1 cellular context compared by ENCODE assay signal in the genomic region with DNA sequence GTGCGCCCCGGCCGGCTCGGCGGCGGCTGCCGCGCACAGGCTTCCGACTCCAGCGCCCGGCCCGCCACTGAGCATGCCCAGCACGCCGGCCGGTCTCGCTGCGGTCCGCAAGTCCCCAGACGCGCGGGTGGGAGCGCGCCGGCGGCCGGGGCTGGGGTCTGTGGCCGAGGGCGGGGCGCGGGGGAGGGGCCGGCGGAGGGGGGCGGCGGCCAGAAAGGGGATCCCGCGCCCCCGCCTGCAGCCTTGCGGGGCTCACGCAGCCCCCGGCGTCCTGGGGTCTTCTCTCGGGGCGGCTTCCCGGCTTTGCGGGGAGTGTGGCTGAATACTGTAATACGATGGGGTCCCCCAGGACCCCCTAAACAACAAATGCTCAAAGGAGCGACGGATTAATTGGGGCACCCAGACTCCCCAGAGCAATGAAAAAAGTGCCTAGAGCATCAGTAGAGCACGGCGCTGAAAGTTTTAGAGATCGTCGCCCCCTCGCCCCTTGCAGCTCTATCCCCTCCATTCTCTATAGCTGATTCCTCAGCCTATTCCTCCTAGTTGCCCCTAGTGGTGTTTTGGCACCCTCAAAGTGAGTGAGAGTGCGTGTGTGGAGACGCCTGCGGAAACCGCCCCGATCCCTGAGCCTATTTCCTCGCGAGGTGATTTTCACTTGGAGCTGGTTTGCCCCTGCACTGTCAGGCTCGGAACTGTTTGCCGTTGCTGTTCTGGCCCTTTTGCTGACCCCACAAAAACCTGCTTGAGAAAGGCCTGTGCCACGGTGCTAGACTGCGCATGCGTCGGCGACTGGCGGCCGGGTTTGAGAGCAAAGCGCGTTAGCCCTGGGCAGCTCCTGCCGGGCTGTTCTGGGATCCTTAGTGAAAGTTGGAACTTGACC.
TF ChIP-seq lines count a peak whose summit lies in the region.

A gene with protein sequence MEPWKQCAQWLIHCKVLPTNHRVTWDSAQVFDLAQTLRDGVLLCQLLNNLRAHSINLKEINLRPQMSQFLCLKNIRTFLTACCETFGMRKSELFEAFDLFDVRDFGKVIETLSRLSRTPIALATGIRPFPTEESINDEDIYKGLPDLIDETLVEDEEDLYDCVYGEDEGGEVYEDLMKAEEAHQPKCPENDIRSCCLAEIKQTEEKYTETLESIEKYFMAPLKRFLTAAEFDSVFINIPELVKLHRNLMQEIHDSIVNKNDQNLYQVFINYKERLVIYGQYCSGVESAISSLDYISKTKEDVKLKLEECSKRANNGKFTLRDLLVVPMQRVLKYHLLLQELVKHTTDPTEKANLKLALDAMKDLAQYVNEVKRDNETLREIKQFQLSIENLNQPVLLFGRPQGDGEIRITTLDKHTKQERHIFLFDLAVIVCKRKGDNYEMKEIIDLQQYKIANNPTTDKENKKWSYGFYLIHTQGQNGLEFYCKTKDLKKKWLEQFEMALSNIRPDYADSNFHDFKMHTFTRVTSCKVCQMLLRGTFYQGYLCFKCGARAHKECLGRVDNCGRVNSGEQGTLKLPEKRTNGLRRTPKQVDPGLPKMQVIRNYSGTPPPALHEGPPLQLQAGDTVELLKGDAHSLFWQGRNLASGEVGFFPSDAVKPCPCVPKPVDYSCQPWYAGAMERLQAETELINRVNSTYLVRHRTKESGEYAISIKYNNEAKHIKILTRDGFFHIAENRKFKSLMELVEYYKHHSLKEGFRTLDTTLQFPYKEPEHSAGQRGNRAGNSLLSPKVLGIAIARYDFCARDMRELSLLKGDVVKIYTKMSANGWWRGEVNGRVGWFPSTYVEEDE (minus strand): TSS at position 69 of the 880 bp plus-strand sequence. CDS start 311 bp downstream, outside the sequence.

TF ChIP-seq in HEK293, 187 proteins besides CTCF, POLR2A, EP300 and RAD21:
- TF ChIP-seq, protein P1, sequence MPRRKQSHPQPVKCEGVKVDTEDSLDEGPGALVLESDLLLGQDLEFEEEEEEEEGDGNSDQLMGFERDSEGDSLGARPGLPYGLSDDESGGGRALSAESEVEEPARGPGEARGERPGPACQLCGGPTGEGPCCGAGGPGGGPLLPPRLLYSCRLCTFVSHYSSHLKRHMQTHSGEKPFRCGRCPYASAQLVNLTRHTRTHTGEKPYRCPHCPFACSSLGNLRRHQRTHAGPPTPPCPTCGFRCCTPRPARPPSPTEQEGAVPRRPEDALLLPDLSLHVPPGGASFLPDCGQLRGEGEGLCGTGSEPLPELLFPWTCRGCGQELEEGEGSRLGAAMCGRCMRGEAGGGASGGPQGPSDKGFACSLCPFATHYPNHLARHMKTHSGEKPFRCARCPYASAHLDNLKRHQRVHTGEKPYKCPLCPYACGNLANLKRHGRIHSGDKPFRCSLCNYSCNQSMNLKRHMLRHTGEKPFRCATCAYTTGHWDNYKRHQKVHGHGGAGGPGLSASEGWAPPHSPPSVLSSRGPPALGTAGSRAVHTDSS (tag by site-specific recombination; IDR thresholded peaks at IDR 0.05) = no peak
- TF ChIP-seq ZBTB8A (tag by site-specific recombination; IDR thresholded peaks at IDR 0.05) (peak; percentile 32; the same call in 1 of the 2 replicates), KLF9 (tag by site-specific recombination; IDR thresholded peaks at IDR 0.05; ENCODE audit: low read depth) (0 out of 2 replicates have a peak, but pooled peaks have one; percentile 18), ZNF335 (tag by site-specific recombination; conservative IDR thresholded peaks at IDR 0.05) (peak; percentile 92), ZNF777 (tag by site-specific recombination; IDR thresholded peaks at IDR 0.05; ENCODE audit: borderline replicate concordance) (peak; percentile 21; the same call in 1 of the 2 replicates), ZNF266 (tag by site-specific recombination; IDR thresholded peaks at IDR 0.05; ENCODE audit: low read depth) (no peak), ZXDB (tag by site-specific recombination; IDR thresholded peaks at IDR 0.05) (peak; percentile 60), ZNF341 (tag by site-specific recombination; IDR thresholded peaks at IDR 0.05; ENCODE audit: low read depth) (peak; percentile 72), GLIS2 (tag by site-specific recombination; IDR thresholded peaks at IDR 0.05) (peak; percentile 63), ZBTB17 (tag by site-specific recombination; IDR thresholded peaks at IDR 0.05) (peak; percentile 75), HOXC10 (CRISPR knock-in tag; IDR thresholded peaks at IDR 0.05) (no peak), PRDM1 (tag by site-specific recombination; IDR thresholded peaks at IDR 0.05) (peak; percentile 56; the same call in 1 of the 2 replicates), ZNF19 (tag by site-specific recombination; IDR thresholded peaks at IDR 0.05; ENCODE audit: low read depth) (no peak), TRIM28 (IDR thresholded peaks at IDR 0.05; ENCODE audit: borderline replicate concordance, low read length) (peak; percentile 47; the same call in 1 of the 2 replicates), ZNF600 (tag by site-specific recombination; IDR thresholded peaks at IDR 0.05) (peak; percentile 94), ZBTB48 (tag by site-specific recombination; IDR thresholded peaks at IDR 0.05) (peak; percentile 83)
- TF ChIP-seq, protein P2, sequence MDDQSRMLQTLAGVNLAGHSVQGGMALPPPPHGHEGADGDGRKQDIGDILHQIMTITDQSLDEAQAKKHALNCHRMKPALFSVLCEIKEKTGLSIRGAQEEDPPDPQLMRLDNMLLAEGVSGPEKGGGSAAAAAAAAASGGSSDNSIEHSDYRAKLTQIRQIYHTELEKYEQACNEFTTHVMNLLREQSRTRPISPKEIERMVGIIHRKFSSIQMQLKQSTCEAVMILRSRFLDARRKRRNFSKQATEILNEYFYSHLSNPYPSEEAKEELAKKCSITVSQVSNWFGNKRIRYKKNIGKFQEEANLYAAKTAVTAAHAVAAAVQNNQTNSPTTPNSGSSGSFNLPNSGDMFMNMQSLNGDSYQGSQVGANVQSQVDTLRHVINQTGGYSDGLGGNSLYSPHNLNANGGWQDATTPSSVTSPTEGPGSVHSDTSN (CRISPR knock-in tag; IDR thresholded peaks at IDR 0.05) = 0 out of 2 replicates have a peak, but pooled peaks have one; percentile 59
- TF ChIP-seq, protein P3, sequence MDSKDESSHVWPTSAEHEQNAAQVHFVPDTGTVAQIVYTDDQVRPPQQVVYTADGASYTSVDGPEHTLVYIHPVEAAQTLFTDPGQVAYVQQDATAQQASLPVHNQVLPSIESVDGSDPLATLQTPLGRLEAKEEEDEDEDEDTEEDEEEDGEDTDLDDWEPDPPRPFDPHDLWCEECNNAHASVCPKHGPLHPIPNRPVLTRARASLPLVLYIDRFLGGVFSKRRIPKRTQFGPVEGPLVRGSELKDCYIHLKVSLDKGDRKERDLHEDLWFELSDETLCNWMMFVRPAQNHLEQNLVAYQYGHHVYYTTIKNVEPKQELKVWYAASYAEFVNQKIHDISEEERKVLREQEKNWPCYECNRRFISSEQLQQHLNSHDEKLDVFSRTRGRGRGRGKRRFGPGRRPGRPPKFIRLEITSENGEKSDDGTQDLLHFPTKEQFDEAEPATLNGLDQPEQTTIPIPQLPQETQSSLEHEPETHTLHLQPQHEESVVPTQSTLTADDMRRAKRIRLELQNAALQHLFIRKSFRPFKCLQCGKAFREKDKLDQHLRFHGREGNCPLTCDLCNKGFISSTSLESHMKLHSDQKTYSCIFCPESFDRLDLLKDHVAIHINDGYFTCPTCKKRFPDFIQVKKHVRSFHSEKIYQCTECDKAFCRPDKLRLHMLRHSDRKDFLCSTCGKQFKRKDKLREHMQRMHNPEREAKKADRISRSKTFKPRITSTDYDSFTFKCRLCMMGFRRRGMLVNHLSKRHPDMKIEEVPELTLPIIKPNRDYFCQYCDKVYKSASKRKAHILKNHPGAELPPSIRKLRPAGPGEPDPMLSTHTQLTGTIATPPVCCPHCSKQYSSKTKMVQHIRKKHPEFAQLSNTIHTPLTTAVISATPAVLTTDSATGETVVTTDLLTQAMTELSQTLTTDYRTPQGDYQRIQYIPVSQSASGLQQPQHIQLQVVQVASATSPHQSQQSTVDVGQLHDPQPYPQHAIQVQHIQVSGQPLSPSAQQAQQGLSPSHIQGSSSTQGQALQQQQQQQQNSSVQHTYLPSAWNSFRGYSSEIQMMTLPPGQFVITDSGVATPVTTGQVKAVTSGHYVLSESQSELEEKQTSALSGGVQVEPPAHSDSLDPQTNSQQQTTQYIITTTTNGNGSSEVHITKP (tag by site-specific recombination; IDR thresholded peaks at IDR 0.05) = peak; percentile 56
- TF ChIP-seq, protein P4, sequence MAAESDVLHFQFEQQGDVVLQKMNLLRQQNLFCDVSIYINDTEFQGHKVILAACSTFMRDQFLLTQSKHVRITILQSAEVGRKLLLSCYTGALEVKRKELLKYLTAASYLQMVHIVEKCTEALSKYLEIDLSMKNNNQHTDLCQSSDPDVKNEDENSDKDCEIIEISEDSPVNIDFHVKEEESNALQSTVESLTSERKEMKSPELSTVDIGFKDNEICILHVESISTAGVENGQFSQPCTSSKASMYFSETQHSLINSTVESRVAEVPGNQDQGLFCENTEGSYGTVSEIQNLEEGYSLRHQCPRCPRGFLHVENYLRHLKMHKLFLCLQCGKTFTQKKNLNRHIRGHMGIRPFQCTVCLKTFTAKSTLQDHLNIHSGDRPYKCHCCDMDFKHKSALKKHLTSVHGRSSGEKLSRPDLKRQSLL (tag by site-specific recombination; IDR thresholded peaks at IDR 0.05) = 0 out of 2 replicates have a peak, but pooled peaks have one; percentile 46
- TF ChIP-seq, protein P5, sequence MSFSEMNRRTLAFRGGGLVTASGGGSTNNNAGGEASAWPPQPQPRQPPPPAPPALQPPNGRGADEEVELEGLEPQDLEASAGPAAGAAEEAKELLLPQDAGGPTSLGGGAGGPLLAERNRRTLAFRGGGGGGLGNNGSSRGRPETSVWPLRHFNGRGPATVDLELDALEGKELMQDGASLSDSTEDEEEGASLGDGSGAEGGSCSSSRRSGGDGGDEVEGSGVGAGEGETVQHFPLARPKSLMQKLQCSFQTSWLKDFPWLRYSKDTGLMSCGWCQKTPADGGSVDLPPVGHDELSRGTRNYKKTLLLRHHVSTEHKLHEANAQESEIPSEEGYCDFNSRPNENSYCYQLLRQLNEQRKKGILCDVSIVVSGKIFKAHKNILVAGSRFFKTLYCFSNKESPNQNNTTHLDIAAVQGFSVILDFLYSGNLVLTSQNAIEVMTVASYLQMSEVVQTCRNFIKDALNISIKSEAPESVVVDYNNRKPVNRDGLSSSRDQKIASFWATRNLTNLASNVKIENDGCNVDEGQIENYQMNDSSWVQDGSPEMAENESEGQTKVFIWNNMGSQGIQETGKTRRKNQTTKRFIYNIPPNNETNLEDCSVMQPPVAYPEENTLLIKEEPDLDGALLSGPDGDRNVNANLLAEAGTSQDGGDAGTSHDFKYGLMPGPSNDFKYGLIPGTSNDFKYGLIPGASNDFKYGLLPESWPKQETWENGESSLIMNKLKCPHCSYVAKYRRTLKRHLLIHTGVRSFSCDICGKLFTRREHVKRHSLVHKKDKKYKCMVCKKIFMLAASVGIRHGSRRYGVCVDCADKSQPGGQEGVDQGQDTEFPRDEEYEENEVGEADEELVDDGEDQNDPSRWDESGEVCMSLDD (tag by site-specific recombination; IDR thresholded peaks at IDR 0.05) = peak; percentile 77
- TF ChIP-seq, protein P6, sequence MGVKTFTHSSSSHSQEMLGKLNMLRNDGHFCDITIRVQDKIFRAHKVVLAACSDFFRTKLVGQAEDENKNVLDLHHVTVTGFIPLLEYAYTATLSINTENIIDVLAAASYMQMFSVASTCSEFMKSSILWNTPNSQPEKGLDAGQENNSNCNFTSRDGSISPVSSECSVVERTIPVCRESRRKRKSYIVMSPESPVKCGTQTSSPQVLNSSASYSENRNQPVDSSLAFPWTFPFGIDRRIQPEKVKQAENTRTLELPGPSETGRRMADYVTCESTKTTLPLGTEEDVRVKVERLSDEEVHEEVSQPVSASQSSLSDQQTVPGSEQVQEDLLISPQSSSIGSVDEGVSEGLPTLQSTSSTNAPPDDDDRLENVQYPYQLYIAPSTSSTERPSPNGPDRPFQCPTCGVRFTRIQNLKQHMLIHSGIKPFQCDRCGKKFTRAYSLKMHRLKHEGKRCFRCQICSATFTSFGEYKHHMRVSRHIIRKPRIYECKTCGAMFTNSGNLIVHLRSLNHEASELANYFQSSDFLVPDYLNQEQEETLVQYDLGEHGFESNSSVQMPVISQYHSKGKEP (tag by site-specific recombination; IDR thresholded peaks at IDR 0.05) = no peak
- TF ChIP-seq, protein P7, sequence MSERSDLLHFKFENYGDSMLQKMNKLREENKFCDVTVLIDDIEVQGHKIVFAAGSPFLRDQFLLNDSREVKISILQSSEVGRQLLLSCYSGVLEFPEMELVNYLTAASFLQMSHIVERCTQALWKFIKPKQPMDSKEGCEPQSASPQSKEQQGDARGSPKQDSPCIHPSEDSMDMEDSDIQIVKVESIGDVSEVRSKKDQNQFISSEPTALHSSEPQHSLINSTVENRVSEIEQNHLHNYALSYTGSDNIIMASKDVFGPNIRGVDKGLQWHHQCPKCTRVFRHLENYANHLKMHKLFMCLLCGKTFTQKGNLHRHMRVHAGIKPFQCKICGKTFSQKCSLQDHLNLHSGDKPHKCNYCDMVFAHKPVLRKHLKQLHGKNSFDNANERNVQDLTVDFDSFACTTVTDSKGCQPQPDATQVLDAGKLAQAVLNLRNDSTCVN (tag by site-specific recombination; optimal IDR thresholded peaks at IDR 0.05) = peak; percentile 34
- TF ChIP-seq, protein P8, sequence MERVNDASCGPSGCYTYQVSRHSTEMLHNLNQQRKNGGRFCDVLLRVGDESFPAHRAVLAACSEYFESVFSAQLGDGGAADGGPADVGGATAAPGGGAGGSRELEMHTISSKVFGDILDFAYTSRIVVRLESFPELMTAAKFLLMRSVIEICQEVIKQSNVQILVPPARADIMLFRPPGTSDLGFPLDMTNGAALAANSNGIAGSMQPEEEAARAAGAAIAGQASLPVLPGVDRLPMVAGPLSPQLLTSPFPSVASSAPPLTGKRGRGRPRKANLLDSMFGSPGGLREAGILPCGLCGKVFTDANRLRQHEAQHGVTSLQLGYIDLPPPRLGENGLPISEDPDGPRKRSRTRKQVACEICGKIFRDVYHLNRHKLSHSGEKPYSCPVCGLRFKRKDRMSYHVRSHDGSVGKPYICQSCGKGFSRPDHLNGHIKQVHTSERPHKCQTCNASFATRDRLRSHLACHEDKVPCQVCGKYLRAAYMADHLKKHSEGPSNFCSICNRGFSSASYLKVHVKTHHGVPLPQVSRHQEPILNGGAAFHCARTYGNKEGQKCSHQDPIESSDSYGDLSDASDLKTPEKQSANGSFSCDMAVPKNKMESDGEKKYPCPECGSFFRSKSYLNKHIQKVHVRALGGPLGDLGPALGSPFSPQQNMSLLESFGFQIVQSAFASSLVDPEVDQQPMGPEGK (tag by site-specific recombination; IDR thresholded peaks at IDR 0.05) = peak; percentile 68
